19 cellular contexts compared by ENCODE assay signal in genomic region chr9:121852646-121853616, GRCh38.
DNase-seq lines count a peak whose midpoint lies in the region; ATAC-seq and TF ChIP-seq lines count a peak whose summit lies in the region.
"Had no signal": no experiment of that assay in that cellular context is flagged by ENCODE, and none has a peak within 500 bp of the region (broad histone marks: within the 10 kb centered on the region; RNA-seq: fewer than 3 reads in every experiment).

No MANE protein-coding gene starts in this region.

- TF ChIP-seq POLR2A in adrenal gland (IDR thresholded peaks at IDR 0.05) (peak in 1 of 2 donors; percentile 51), gastroesophageal sphincter (IDR thresholded peaks at IDR 0.05) (no peak), upper lobe of left lung (IDR thresholded peaks at IDR 0.05) (no peak)

- H3K27ac ChIP-seq in adrenal gland (peak overlapping the region in 4 of 5 donors; percentile 36 to 83 (median 60)), gastroesophageal sphincter (no peak overlapping the region), upper lobe of left lung (no peak overlapping the region)
- H3K27ac ChIP-seq: brain microvascular endothelial cell, KMS-11, parathyroid adenoma had no signal

- ATAC-seq in gastroesophageal sphincter (peak; percentile 57), upper lobe of left lung (ENCODE audit: low FRiP score in 2 of 2) (peak; percentile 27 to 59), esophagus mucosa (no peak)
- no peak for ATAC-seq in stimulated activated naive CD8-positive, alpha-beta T cell treated with anti-CD3 and anti-CD28 coated beads, Interleukin-15, Interleukin-2, amounts not matched to agents 100 U/mL and 50 U/mL, for 24 hours
- ATAC-seq: activated CD4-positive, CD25-positive, alpha-beta regulatory T cell treated with anti-CD3 and anti-CD28 coated beads, Interleukin-2, amount 50 U/mL, for 24 hours had no signal

- H3K4me3 Mint-ChIP-seq in nephron, result no peak overlapping the region
- H3K4me3 Mint-ChIP-seq: stimulated activated naive CD8-positive, alpha-beta T cell treated with anti-CD3 and anti-CD28 coated beads, Interleukin-15, Interleukin-2, amounts not matched to agents 100 ng/mL and 50 ng/mL, for 24 hours; T-helper 2 cell treated with Interferon-gamma antibody and Interleukin-4, amounts not matched to agents 5 μg/mL and 100 μg/mL, for 36 hours had no signal

- peaks cover 25% of the 10 kb centered on the region for H3K4me1 Mint-ChIP-seq in nephron

- H3K9me3 Mint-ChIP-seq in nephron, result peaks cover 14% of the 10 kb centered on the region
- H3K9me3 Mint-ChIP-seq: T-helper 2 cell treated with Interferon-gamma antibody and Interleukin-4, amounts not matched to agents 5 μg/mL and 100 μg/mL, for 36 hours had no signal

- H3K4me1 ChIP-seq in adrenal gland (replicated peaks in 1 of 2) (peaks cover 5 to 13% of the 10 kb centered on the region in 2 donors), gastroesophageal sphincter (no peaks in the 10 kb centered on the region), upper lobe of left lung (peaks cover 0 to 8% (median 0%) of the 10 kb centered on the region in 4 donors)
- H3K4me1 ChIP-seq: BE2C, parathyroid adenoma had no signal

- no peaks in the 10 kb centered on the region for H3K36me3 ChIP-seq in adrenal gland (replicated peaks in 1 of 2)
- peaks cover 0 to 23% of the 10 kb centered on the region in 2 donors for H3K36me3 ChIP-seq in gastroesophageal sphincter
- H3K36me3 ChIP-seq in upper lobe of left lung, result no peaks in the 10 kb centered on the region
- H3K36me3 ChIP-seq: BE2C, brain microvascular endothelial cell had no signal

- H3K4me3 ChIP-seq in adrenal gland (no peak overlapping the region), gastroesophageal sphincter (no peak overlapping the region), upper lobe of left lung (no peak overlapping the region)

- H3K27ac Mint-ChIP-seq in nephron, result peak overlapping the region; percentile 42 to 92 (median 62)
- H3K27ac Mint-ChIP-seq: stimulated activated naive CD8-positive, alpha-beta T cell treated with anti-CD3 and anti-CD28 coated beads, Interleukin-15, Interleukin-2, amounts not matched to agents 100 ng/mL and 50 ng/mL, for 24 hours; T-helper 2 cell treated with Interferon-gamma antibody and Interleukin-4, amounts not matched to agents 5 μg/mL and 100 μg/mL, for 36 hours had no signal

- H3K9me3 ChIP-seq in adrenal gland (replicated peaks in 1 of 3) (peaks cover 0 to 10% (median 7%) of the 10 kb centered on the region in 3 donors), gastroesophageal sphincter (peaks cover 0 to 11% (median 0%) of the 10 kb centered on the region in 3 donors), upper lobe of left lung (peaks cover 0 to 11% (median 0%) of the 10 kb centered on the region in 4 donors)
- H3K9me3 ChIP-seq: BE2C had no signal

- H3K27me3 Mint-ChIP-seq in nephron (ENCODE audit: low read depth), result peaks cover 12% of the 10 kb centered on the region
- H3K27me3 Mint-ChIP-seq: stimulated activated naive CD8-positive, alpha-beta T cell treated with anti-CD3 and anti-CD28 coated beads, Interleukin-15, Interleukin-2, amounts not matched to agents 100 ng/mL and 50 ng/mL, for 24 hours had no signal

- H3K36me3 Mint-ChIP-seq in nephron (ENCODE audit: low read depth), result peaks cover 7% of the 10 kb centered on the region

- WGBS in adrenal gland, 4 donors, result 50 to 77% (median 56%) methylated on average over 26 to 29 of the region's 29 CpGs
- 77 to 93% methylated on average over 11 to 21 of the region's 29 CpGs for WGBS in gastroesophageal sphincter (ENCODE audit: low coverage in 1 of 2), 2 donors
- 84 to 93% methylated on average over 24 to 29 of the region's 29 CpGs for WGBS in upper lobe of left lung, 2 donors

- TF ChIP-seq EP300 in gastroesophageal sphincter (IDR thresholded peaks at IDR 0.05), result no peak
- no peak for TF ChIP-seq EP300 in upper lobe of left lung (IDR thresholded peaks at IDR 0.05)

- DNase-seq in adrenal gland (peak; percentile 79 to 93 (median 85)), upper lobe of left lung (peak in 1 of 2 donors; percentile 48), NCI-H1105 (lab: John Stamatoyannopoulos, UW) (no peak)
- no peak for DNase-seq in stimulated activated naive CD8-positive, alpha-beta T cell treated with anti-CD3 and anti-CD28 coated beads, Interleukin-15, Interleukin-2, amounts not matched to agents 100 U/mL and 50 U/mL, for 24 hours
- DNase-seq: activated CD8-positive, alpha-beta memory T cell treated with anti-CD3 and anti-CD28 coated beads, Interleukin-2, amount 50 U/mL, for 48 hours; BE2C; brain microvascular endothelial cell; effector CD4-positive, alpha-beta T cell; foreskin melanocyte; NCI-H1417; SIG-M5 had no signal

- H3K27me3 ChIP-seq in adrenal gland (no peaks in the 10 kb centered on the region), gastroesophageal sphincter (no peaks in the 10 kb centered on the region), upper lobe of left lung (no peaks in the 10 kb centered on the region)
- H3K27me3 ChIP-seq: BE2C, brain microvascular endothelial cell had no signal

- TF ChIP-seq CTCF in adrenal gland (IDR thresholded peaks at IDR 0.05) (no peak), gastroesophageal sphincter (IDR thresholded peaks at IDR 0.05) (no peak), nephron (IDR thresholded peaks at IDR 0.05; ENCODE audit: unreplicated experiment in 3 of 3) (no peak), upper lobe of left lung (IDR thresholded peaks at IDR 0.05) (no peak)

- intact Hi-C loops in adrenal gland (cut with DNase I), result loop anchor here (10.0 kb wide), 3 partner anchors 78 to 128 kb away; no protein-coding TSS in a partner anchor

Comparison
In these comparisons a context has a peak if more than half of its experiments do, and no peak if none do; other contexts are left out.
1. DNase-seq: peak in adrenal gland (7 of 7); none in NCI-H1105 (single experiment) and stimulated activated naive CD8-positive, alpha-beta T cell treated with anti-CD3 and anti-CD28 coated beads, Interleukin-15, Interleukin-2, amounts not matched to agents 100 U/mL and 50 U/mL, for 24 hours (single experiment).
2. H3K27ac ChIP-seq: peak in adrenal gland (4 of 5); none in gastroesophageal sphincter (0 of 4) and upper lobe of left lung (0 of 4).
3. ATAC-seq: peak in gastroesophageal sphincter (single experiment) and upper lobe of left lung (2 of 2); none in esophagus mucosa (single experiment) and stimulated activated naive CD8-positive, alpha-beta T cell treated with anti-CD3 and anti-CD28 coated beads, Interleukin-15, Interleukin-2, amounts not matched to agents 100 U/mL and 50 U/mL, for 24 hours (single experiment).